Comparison of ENCODE assay signal across 26 cellular contexts in the genomic region with DNA sequence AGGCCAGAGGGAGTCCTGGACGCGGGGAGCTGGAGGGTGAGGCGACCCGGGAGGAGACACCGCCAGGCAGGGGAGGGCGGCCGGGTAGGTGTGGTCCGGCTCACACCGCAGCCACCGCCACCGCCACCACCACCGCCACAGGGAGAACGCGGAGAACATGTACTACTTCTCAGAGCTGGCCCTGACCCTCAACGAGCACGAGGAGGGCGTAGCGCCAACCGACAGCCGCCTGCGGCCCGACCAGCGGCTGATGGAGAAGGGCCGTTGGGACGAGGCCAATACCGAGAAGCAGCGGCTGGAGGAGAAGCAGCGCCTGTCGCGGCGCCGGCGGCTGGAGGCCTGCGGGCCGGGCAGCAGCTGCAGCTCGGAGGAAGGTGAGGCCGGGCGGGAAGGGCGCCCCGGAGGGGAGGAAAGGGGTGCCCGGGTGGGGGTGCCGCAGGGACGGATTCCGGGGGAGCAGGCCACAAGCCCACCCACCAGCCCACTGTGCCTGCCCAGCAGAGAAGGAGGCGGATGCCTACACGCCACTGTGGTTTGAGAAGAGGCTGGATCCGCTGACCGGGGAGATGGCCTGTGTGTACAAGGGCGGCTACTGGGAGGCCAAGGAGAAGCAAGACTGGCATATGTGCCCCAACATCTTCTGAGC.
"Had no signal": no experiment of that assay in that cellular context is flagged by ENCODE, and none has a peak within 500 bp of the region (broad histone marks: within the 10 kb centered on the region; RNA-seq: fewer than 3 reads in every experiment).

No MANE protein-coding gene starts in this region.

- H3K9me3 ChIP-seq: colonic mucosa, gastroesophageal sphincter, right atrium auricular region, transverse colon, uterus had no signal

- FAIRE-seq: bronchial epithelial cell, kidney had no signal

- H2AFZ ChIP-seq: hepatocyte, parathyroid adenoma had no signal

- ATAC-seq: activated CD4-positive, alpha-beta T cell treated with anti-CD3 and anti-CD28 coated beads for 36 hours; activated naive CD8-positive, alpha-beta T cell treated with anti-CD3 and anti-CD28 coated beads, Interleukin-2, amount 50 U/mL, for 24 hours; gastroesophageal sphincter; left colon had no signal

- H3K4me3 Mint-ChIP-seq: activated CD4-positive, alpha-beta T cell treated with anti-CD3 and anti-CD28 coated beads for 36 hours; activated naive CD4-positive, alpha-beta T cell treated with anti-CD3 and anti-CD28 coated beads, Interleukin-2, amount 50 U/mL, for 24 hours; activated naive CD8-positive, alpha-beta T cell treated with anti-CD3 and anti-CD28 coated beads, Interleukin-2, amount 50 U/mL, for 24 hours; mesothelial cell of epicardium; naive B cell; nephron progenitor cell; T-helper 2 cell treated with Interferon-gamma antibody and Interleukin-4, amounts not matched to agents 5 μg/mL and 100 μg/mL, for 36 hours had no signal

- H3K4me3 ChIP-seq: colonic mucosa, dorsolateral prefrontal cortex, gastroesophageal sphincter, hepatocyte, right atrium auricular region, transverse colon, uterus had no signal

- H3K4me1 Mint-ChIP-seq: activated naive CD8-positive, alpha-beta T cell treated with anti-CD3 and anti-CD28 coated beads, Interleukin-2, amount 50 U/mL, for 24 hours; mesothelial cell of epicardium; nephron progenitor cell had no signal

- H3K4me2 ChIP-seq: hepatocyte had no signal

- H3K9ac ChIP-seq: parathyroid adenoma had no signal

- H3K36me3 ChIP-seq: colonic mucosa, right atrium auricular region, transverse colon, uterus had no signal

- H3K27ac Mint-ChIP-seq: activated CD4-positive, alpha-beta T cell treated with anti-CD3 and anti-CD28 coated beads for 36 hours; activated naive CD4-positive, alpha-beta T cell treated with anti-CD3 and anti-CD28 coated beads, Interleukin-2, amount 50 U/mL, for 24 hours; activated naive CD8-positive, alpha-beta T cell treated with anti-CD3 and anti-CD28 coated beads, Interleukin-2, amount 50 U/mL, for 24 hours; activated T-helper 2 cell treated with anti-CD3 and anti-CD28 coated beads, Interferon-gamma antibody, Interleukin-2, Interleukin-4, amounts not matched to agents 10 μg/mL and 5 μg/mL and 100 μg/mL, durations not matched to agents 14 hours and 24 hours and 36 hours; mesothelial cell of epicardium; naive B cell; nephron progenitor cell; T-helper 2 cell treated with Interferon-gamma antibody and Interleukin-4, amounts not matched to agents 5 μg/mL and 100 μg/mL, for 36 hours had no signal

- H3K27me3 ChIP-seq: colonic mucosa, dorsolateral prefrontal cortex, gastroesophageal sphincter, hepatocyte, right atrium auricular region, transverse colon, uterus had no signal

- H3K27me3 Mint-ChIP-seq: activated CD4-positive, alpha-beta T cell treated with anti-CD3 and anti-CD28 coated beads for 36 hours; activated naive CD4-positive, alpha-beta T cell treated with anti-CD3 and anti-CD28 coated beads, Interleukin-2, amount 50 U/mL, for 24 hours; activated naive CD8-positive, alpha-beta T cell treated with anti-CD3 and anti-CD28 coated beads, Interleukin-2, amount 50 U/mL, for 24 hours; naive B cell had no signal

- DNase-seq: activated CD4-positive, alpha-beta T cell treated with anti-CD3 and anti-CD28 coated beads for 36 hours; activated CD4-positive, alpha-beta T cell treated with anti-CD3 and anti-CD28 coated beads, Interleukin-2, amount 50 U/mL, for 4 hours; activated CD4-positive, CD25-positive, alpha-beta regulatory T cell; activated naive CD8-positive, alpha-beta T cell treated with anti-CD3 and anti-CD28 coated beads, Interleukin-2, amount 50 U/mL, for 24 hours; activated T-cell treated with anti-CD3 and anti-CD28 coated beads, Interleukin-2, amount 50 U/mL, for 48 hours; amygdala; colonic mucosa; effector memory CD4-positive, alpha-beta T cell; kidney; left colon; naive B cell; nephron progenitor cell; stimulated activated naive CD4-positive, alpha-beta T cell treated with Interleukin-2 at 50 U/mL for 16 hours; T-helper 1 cell; transverse colon; uterus had no signal

- H3K9me3 Mint-ChIP-seq: activated naive CD4-positive, alpha-beta T cell treated with anti-CD3 and anti-CD28 coated beads, Interleukin-2, amount 50 U/mL, for 24 hours; activated naive CD8-positive, alpha-beta T cell treated with anti-CD3 and anti-CD28 coated beads, Interleukin-2, amount 50 U/mL, for 24 hours; activated T-helper 2 cell treated with anti-CD3 and anti-CD28 coated beads, Interferon-gamma antibody, Interleukin-2, Interleukin-4, amounts not matched to agents 10 μg/mL and 5 μg/mL and 100 μg/mL, durations not matched to agents 14 hours and 24 hours and 36 hours; T-helper 2 cell treated with Interferon-gamma antibody and Interleukin-4, amounts not matched to agents 5 μg/mL and 100 μg/mL, for 36 hours had no signal

- H3K79me2 ChIP-seq: hepatocyte, parathyroid adenoma had no signal

- H3K4me1 ChIP-seq: colonic mucosa, gastroesophageal sphincter, parathyroid adenoma, right atrium auricular region, transverse colon, uterus had no signal

- H3K27ac ChIP-seq: colonic mucosa, dorsolateral prefrontal cortex, gastroesophageal sphincter, hepatocyte, parathyroid adenoma, right atrium auricular region, transverse colon, uterus had no signal
